ENCODE assay signal across 18 cellular contexts in genomic region chr2:60746318-60746717, GRCh38. TPM values are rescaled to one million over a fixed set of nuclear protein-coding genes. Genes with fewer than 3 reads are reported as not detected.
DNase-seq lines count a peak whose midpoint lies in the region; ATAC-seq and TF ChIP-seq lines count a peak whose summit lies in the region.
"Had no signal": no experiment of that assay in that cellular context is flagged by ENCODE, and none has a peak within 500 bp of the region (broad histone marks: within the 10 kb centered on the region; RNA-seq: fewer than 3 reads in every experiment).

No MANE protein-coding gene starts in this region.

- POLR2A ChIA-PET in MCF 10A (lab: Yijun Ruan, JAX): interaction anchor here (1.3 to 2.6 kb wide), 3 partner anchors 9 to 38 kb away, joined by 5 to 26 read pairs (median 6); partner anchors contain the start of gene PAPOLG

- H3K4me1 ChIP-seq in breast epithelium (no peaks in the 10 kb centered on the region), foreskin keratinocyte (no peaks in the 10 kb centered on the region)
- H3K4me1 ChIP-seq: Peyer's patch had no signal

- H3K4me1 Mint-ChIP-seq in MCF 10A (ENCODE audit: insufficient read depth, unreplicated experiment): no peaks in the 10 kb centered on the region
- peaks cover 14% of the 10 kb centered on the region for H3K4me1 Mint-ChIP-seq in stimulated activated effector memory CD8-positive, alpha-beta T cell treated with anti-CD3 and anti-CD28 coated beads, Interleukin-12 subunit alpha, Interleukin-12 subunit beta, amount 100 ng/mL, for 72 hours

- no peak for TF ChIP-seq POLR2A in breast epithelium (IDR thresholded peaks at IDR 0.05)

- H3K36me3 ChIP-seq in breast epithelium: no peaks in the 10 kb centered on the region
- H3K36me3 ChIP-seq: Peyer's patch had no signal

- TF ChIP-seq CTCF in MCF 10A (IDR thresholded peaks at IDR 0.05; ENCODE audit: unreplicated experiment): no peak
- no peak for TF ChIP-seq CTCF in breast epithelium (IDR thresholded peaks at IDR 0.05)
- no peak for TF ChIP-seq CTCF in foreskin keratinocyte (conservative IDR thresholded peaks at IDR 0.05)

- H3K27me3 Mint-ChIP-seq in MCF 10A (ENCODE audit: insufficient read depth, unreplicated experiment): no peaks in the 10 kb centered on the region
- H3K27me3 Mint-ChIP-seq: activated naive CD8-positive, alpha-beta T cell; central memory CD8-positive, alpha-beta T cell had no signal

- H3K9me3 ChIP-seq in breast epithelium: no peaks in the 10 kb centered on the region
- H3K9me3 ChIP-seq: Peyer's patch had no signal

- no peak overlapping the region for H3K4me3 ChIP-seq in breast epithelium
- H3K4me3 ChIP-seq: Peyer's patch had no signal

- CTCF ChIA-PET in MCF 10A (lab: Yijun Ruan, JAX): interaction anchor here (0.6 to 2.0 kb wide), 6 partner anchors 9 to 710 kb away, joined by 3 to 5 read pairs (median 3); partner anchors contain the start of gene PAPOLG

- no TSS peak for BruUV-seq in MCF 10A (replicated peaks; lab: Mats Ljungman, UMichigan)

- H3K27ac Mint-ChIP-seq in MCF 10A (ENCODE audit: low read depth, unreplicated experiment): peak overlapping the region; percentile 64
- H3K27ac Mint-ChIP-seq in stimulated activated effector memory CD8-positive, alpha-beta T cell treated with anti-CD3 and anti-CD28 coated beads, Interleukin-12 subunit alpha, Interleukin-12 subunit beta, amount 100 ng/mL, for 72 hours: peak overlapping the region; percentile 61
- H3K27ac Mint-ChIP-seq: activated naive CD8-positive, alpha-beta T cell had no signal

- DNase-seq in MCF 10A (ENCODE audit: unreplicated experiment): no peak
- no peak for DNase-seq in breast epithelium (ENCODE audit: low spot score in 2 of 2)
- DNase-seq in NCI-H146 (lab: John Stamatoyannopoulos, UW): peak; percentile 61
- peak in 1 of 2 donors; percentile 23 for DNase-seq in foreskin keratinocyte
- no peak for DNase-seq in stimulated activated effector memory CD8-positive, alpha-beta T cell treated with anti-CD3 and anti-CD28 coated beads, Interleukin-12 subunit alpha, Interleukin-12 subunit beta, amount 100 ng/mL, for 72 hours (ENCODE audit: low spot score in 2 of 2)
- no peak for DNase-seq in AG08395 (ENCODE audit: low spot score)
- DNase-seq: ACHN; activated CD4-positive, alpha-beta T cell treated with anti-CD3 and anti-CD28 coated beads for 48 hours; dermis blood vessel endothelial cell; H7; kidney glomerular epithelial cell; NCI-H1092 treated with DMSO at 0.1 percent for 48 hours; Peyer's patch; stimulated activated CD4-positive, alpha-beta T cell treated with anti-CD3 and anti-CD28 coated beads, Interleukin-4, amount 100 ng/mL, for 24 hours; stimulated activated naive CD4-positive, alpha-beta T cell had no signal

- intact Hi-C loops in MCF 10A (cut with micrococcal nuclease): no loop called here
- intact Hi-C loops in breast epithelium (cut with DNase I; ENCODE audit: low total_unique reads): no loop called here

- H3K36me3 Mint-ChIP-seq in MCF 10A (ENCODE audit: insufficient read depth, unreplicated experiment): no peaks in the 10 kb centered on the region
- H3K36me3 Mint-ChIP-seq in stimulated activated effector memory CD8-positive, alpha-beta T cell treated with anti-CD3 and anti-CD28 coated beads, Interleukin-12 subunit alpha, Interleukin-12 subunit beta, amount 100 ng/mL, for 72 hours: no peaks in the 10 kb centered on the region
- H3K36me3 Mint-ChIP-seq: activated naive CD8-positive, alpha-beta T cell had no signal

- H3K4me3 Mint-ChIP-seq in MCF 10A (ENCODE audit: unreplicated experiment): no peak overlapping the region
- H3K4me3 Mint-ChIP-seq in stimulated activated effector memory CD8-positive, alpha-beta T cell treated with anti-CD3 and anti-CD28 coated beads, Interleukin-12 subunit alpha, Interleukin-12 subunit beta, amount 100 ng/mL, for 72 hours: no peak overlapping the region
- H3K4me3 Mint-ChIP-seq: activated naive CD8-positive, alpha-beta T cell had no signal

- ATAC-seq in foreskin keratinocyte (peak; percentile 48), GM18907 (IDR thresholded peaks at IDR 0.05; ENCODE audit: unreplicated experiment) (no peak)
- no peak for ATAC-seq in stimulated activated effector memory CD8-positive, alpha-beta T cell treated with anti-CD3 and anti-CD28 coated beads, Interleukin-12 subunit alpha, Interleukin-12 subunit beta, amount 100 ng/mL, for 72 hours

- no peak overlapping the region for H3K27ac ChIP-seq in breast epithelium
- no peak overlapping the region for H3K27ac ChIP-seq in foreskin keratinocyte
- H3K27ac ChIP-seq: Peyer's patch had no signal

- H3K27me3 ChIP-seq in breast epithelium (no peaks in the 10 kb centered on the region), foreskin keratinocyte (no peaks in the 10 kb centered on the region)
- H3K27me3 ChIP-seq: Peyer's patch had no signal

- H3K9me3 Mint-ChIP-seq in MCF 10A (ENCODE audit: unreplicated experiment): no peaks in the 10 kb centered on the region
- no peaks in the 10 kb centered on the region for H3K9me3 Mint-ChIP-seq in stimulated activated effector memory CD8-positive, alpha-beta T cell treated with anti-CD3 and anti-CD28 coated beads, Interleukin-12 subunit alpha, Interleukin-12 subunit beta, amount 100 ng/mL, for 72 hours
- H3K9me3 Mint-ChIP-seq: central memory CD8-positive, alpha-beta T cell had no signal

RNA-seq across cellular contexts. Expression of gene PAPOLG, which starts 9.8 kb away (rescaled TPM):
- total RNA-seq in MCF 10A (2022) (16.9 and 18.4 TPM in 2 replicates), breast epithelium (10 to 100 TPM; 14.9 to 26.6 (median 17.0) TPM), foreskin keratinocyte (13.0 and 14.6 TPM in 2 replicates)
- polyA plus RNA-seq in foreskin keratinocyte: 2.9 and 3.7 TPM in 2 replicates
